ENCODE assay signal across 13 cellular contexts in the genomic region with DNA sequence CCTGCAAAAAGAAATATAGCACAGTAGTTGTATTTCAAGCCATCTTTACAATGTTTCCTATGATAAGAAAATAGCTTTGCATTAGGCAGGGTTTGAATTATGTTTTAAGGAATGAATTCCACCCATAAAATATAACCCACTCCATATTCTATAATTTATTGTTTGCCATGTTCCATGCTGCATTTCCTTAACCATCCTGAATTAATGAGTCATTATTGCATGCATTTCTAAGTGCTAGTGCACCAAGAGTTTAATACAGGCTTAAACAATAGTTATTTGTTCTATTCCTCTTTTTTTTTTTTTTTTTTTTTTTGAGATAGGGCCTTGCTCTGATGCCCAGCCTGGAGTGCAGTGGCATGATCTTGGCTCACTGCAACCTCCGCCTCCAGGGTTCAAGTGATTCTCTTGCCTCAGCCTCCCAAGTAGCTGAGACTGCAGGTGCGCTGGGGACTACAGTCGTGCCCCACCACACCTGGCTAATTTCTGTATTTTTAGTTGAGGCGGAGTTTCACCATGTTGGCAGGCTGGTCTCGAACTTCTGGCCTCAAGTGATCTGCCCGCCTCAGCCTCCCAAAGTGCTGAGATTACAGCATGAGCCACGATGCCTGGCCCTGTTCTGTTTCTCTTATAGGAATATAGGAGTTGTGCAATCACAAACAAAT. TPM values are rescaled to one million over a fixed set of nuclear protein-coding genes. Genes with fewer than 3 reads are reported as not detected.
DNase-seq lines count a peak whose midpoint lies in the region; ATAC-seq and TF ChIP-seq lines count a peak whose summit lies in the region.
"Had no signal": no experiment of that assay in that cellular context is flagged by ENCODE, and none has a peak within 500 bp of the region (broad histone marks: within the 10 kb centered on the region; RNA-seq: fewer than 3 reads in every experiment).

No MANE protein-coding gene starts in this region.

- H3K4me1 Mint-ChIP-seq in HFFc6 (ENCODE audit: low read depth) (peaks cover 26% of the 10 kb centered on the region), naive B cell (peaks cover 6 to 8% (median 6%) of the 10 kb centered on the region in 3 donors)
- H3K4me1 Mint-ChIP-seq: neural crest cell had no signal

- H3K9me3 ChIP-seq in ascending aorta, result no peaks in the 10 kb centered on the region

- ATAC-seq in naive B cell (ENCODE audit: low read depth in 2 of 2) (no peak), GM18867 (IDR thresholded peaks at IDR 0.05; ENCODE audit: unreplicated experiment) (no peak)
- ATAC-seq: stimulated activated naive CD8-positive, alpha-beta T cell treated with anti-CD3 and anti-CD28 coated beads, Interleukin-15, amount 100 ng/mL, for 72 hours had no signal

- intact Hi-C loops in ascending aorta (cut with DNase I), result loop anchor here (1.0 kb wide), 1 partner anchor 64 kb away; no protein-coding TSS in a partner anchor

- peak overlapping the region; percentile 29 to 56 for H3K27ac ChIP-seq in ascending aorta

- H3K4me1 ChIP-seq in ascending aorta, result peaks cover 6 to 24% of the 10 kb centered on the region in 2 donors

- peak overlapping the region; percentile 60 for H3K27ac Mint-ChIP-seq in HFFc6
- peak overlapping the region in 4 of 6 donors; percentile 19 to 73 (median 53) for H3K27ac Mint-ChIP-seq in naive B cell
- H3K27ac Mint-ChIP-seq: stimulated activated naive CD8-positive, alpha-beta T cell treated with anti-CD3 and anti-CD28 coated beads, Interleukin-15, amount 100 ng/mL, for 72 hours had no signal

- peaks cover 0 to 9% of the 10 kb centered on the region in 2 donors for H3K36me3 ChIP-seq in ascending aorta

- no peak for TF ChIP-seq CTCF in HFFc6 (IDR thresholded peaks at IDR 0.05)
- TF ChIP-seq CTCF in ascending aorta (IDR thresholded peaks at IDR 0.05), result no peak

- H3K36me3 Mint-ChIP-seq in HFFc6 (ENCODE audit: low read depth), result peaks cover 38% of the 10 kb centered on the region
- peaks cover 5 to 9% of the 10 kb centered on the region in 2 donors for H3K36me3 Mint-ChIP-seq in naive B cell

- H3K27me3 Mint-ChIP-seq in HFFc6 (ENCODE audit: insufficient read depth) (no peaks in the 10 kb centered on the region; the same call in 1 of the 2 replicates), naive B cell (no peaks in the 10 kb centered on the region)
- H3K27me3 Mint-ChIP-seq: stimulated activated naive CD8-positive, alpha-beta T cell treated with anti-CD3 and anti-CD28 coated beads, Interleukin-15, amount 100 ng/mL, for 72 hours had no signal

- H3K4me3 ChIP-seq in ascending aorta, result no peak overlapping the region
- H3K4me3 ChIP-seq: smooth muscle cell had no signal

- H3K9me3 Mint-ChIP-seq in HFFc6 (no peaks in the 10 kb centered on the region), naive B cell (no peaks in the 10 kb centered on the region)
- H3K9me3 Mint-ChIP-seq: neural crest cell; stimulated activated naive CD8-positive, alpha-beta T cell treated with anti-CD3 and anti-CD28 coated beads, Interleukin-15, amount 100 ng/mL, for 72 hours had no signal

- no peak overlapping the region for H3K4me3 Mint-ChIP-seq in HFFc6
- H3K4me3 Mint-ChIP-seq in naive B cell, result peak overlapping the region in 1 of 8 donors; percentile 56
- H3K4me3 Mint-ChIP-seq: neural crest cell; stimulated activated naive CD8-positive, alpha-beta T cell treated with anti-CD3 and anti-CD28 coated beads, Interleukin-15, amount 100 ng/mL, for 72 hours had no signal

- DNase-seq in COLO829 (ENCODE audit: low spot score) (peak; percentile 53), HFFc6 (no peak), ascending aorta (ENCODE audit: low spot score in 2 of 2) (no peak), naive B cell (no peak), NCI-H524 treated with DMSO at 0.1 percent for 48 hours (lab: John Stamatoyannopoulos, UW) (no peak), NCI-H2107 treated with DMSO at 0.1 percent for 48 hours (lab: John Stamatoyannopoulos, UW; ENCODE audit: unreplicated experiment) (no peak)
- no peak for DNase-seq in stimulated activated CD8-positive, alpha-beta memory T cell treated with anti-CD3 and anti-CD28 coated beads, Interleukin-4, amount 100 ng/mL, for 48 hours
- DNase-seq: activated CD4-positive, alpha-beta T cell treated with anti-CD3 and anti-CD28 coated beads, Interleukin-2, amount 50 U/mL, for 48 hours; activated effector memory CD4-positive, alpha-beta T cell treated with Interleukin-2 at 50 U/mL for 16 hours; stimulated activated naive CD8-positive, alpha-beta T cell treated with anti-CD3 and anti-CD28 coated beads, Interleukin-15, amount 100 ng/mL, for 72 hours had no signal

- H3K27me3 ChIP-seq in ascending aorta, result no peaks in the 10 kb centered on the region

RNA-seq across cellular contexts. Expression of a gene that starts 45.4 kb away (rescaled TPM):
- 10 to 100 TPM; 17.8 to 23.4 (median 21.4) TPM for total RNA-seq in HFFc6 (2021; fragmentation: NEBNext Ultra II Directional; extraction: Animal tissue kit (Norgen Biotek cat#: 25700))
- total RNA-seq in ascending aorta, result 13.1 TPM
- polyA plus RNA-seq in naive B cell (ENCODE audit: low read depth in 6 of 6), result 10 to 100 TPM in 5 of 6 donors, 1 to 10 TPM in 1; 7.4 to 15.3 (median 13.0) TPM
